ENCODE assay signal across 15 cellular contexts in genomic region chr16:53024045-53024444, GRCh38.
"Had no signal": no experiment of that assay in that cellular context is flagged by ENCODE, and none has a peak within 500 bp of the region (broad histone marks: within the 10 kb centered on the region; RNA-seq: fewer than 3 reads in every experiment).

No MANE protein-coding gene starts in this region.

- ATAC-seq: activated T-cell treated with anti-CD3 and anti-CD28 coated beads, Interleukin-2, amount 50 U/mL, for 72 hours; naive thymus-derived CD4-positive, alpha-beta T cell; right cardiac atrium had no signal

- H3K4me1 Mint-ChIP-seq: naive thymus-derived CD4-positive, alpha-beta T cell had no signal

- H3K36me3 Mint-ChIP-seq: naive thymus-derived CD4-positive, alpha-beta T cell had no signal

- H3K4me1 ChIP-seq: ascending aorta had no signal

- H3K4me3 Mint-ChIP-seq: activated T-cell treated with anti-CD3 and anti-CD28 coated beads, Interleukin-2, amount 50 U/mL, for 72 hours; naive thymus-derived CD4-positive, alpha-beta T cell; T-helper 2 cell treated with Interferon-gamma antibody and Interleukin-4, amounts not matched to agents 5 μg/mL and 100 μg/mL, for 36 hours had no signal

- H3K36me3 ChIP-seq: ascending aorta had no signal

- H3K27ac Mint-ChIP-seq: activated T-cell treated with anti-CD3 and anti-CD28 coated beads, Interleukin-2, amount 50 U/mL, for 72 hours; naive thymus-derived CD4-positive, alpha-beta T cell; progenitor cell of endocrine pancreas; T-helper 2 cell treated with Interferon-gamma antibody and Interleukin-4, amounts not matched to agents 5 μg/mL and 100 μg/mL, for 36 hours had no signal

- H3K27ac ChIP-seq: ascending aorta had no signal

- H3K9me3 ChIP-seq: ascending aorta had no signal

- H3K4me3 ChIP-seq: ascending aorta had no signal

- H3K27me3 Mint-ChIP-seq: progenitor cell of endocrine pancreas had no signal

- H3K9me3 Mint-ChIP-seq: activated T-cell treated with anti-CD3 and anti-CD28 coated beads, Interleukin-2, amount 50 U/mL, for 72 hours; T-helper 2 cell treated with Interferon-gamma antibody and Interleukin-4, amounts not matched to agents 5 μg/mL and 100 μg/mL, for 36 hours had no signal

- DNase-seq: activated CD4-positive, alpha-beta T cell treated with anti-CD3 and anti-CD28 coated beads for 1 hour; activated CD4-positive, alpha-beta T cell treated with anti-CD3 and anti-CD28 coated beads, Interleukin-2, amount 50 U/mL, for 48 hours; activated naive CD4-positive, alpha-beta T cell; activated T-cell treated with anti-CD3 and anti-CD28 coated beads, Interleukin-2, amount 50 U/mL, for 72 hours; foreskin melanocyte; head of caudate nucleus; mammary epithelial cell; naive thymus-derived CD4-positive, alpha-beta T cell; nucleus accumbens; right cardiac atrium; small intestine; trophoblast cell had no signal

- H3K27me3 ChIP-seq: ascending aorta had no signal
